25 cellular contexts compared by ENCODE assay signal in the genomic region with DNA sequence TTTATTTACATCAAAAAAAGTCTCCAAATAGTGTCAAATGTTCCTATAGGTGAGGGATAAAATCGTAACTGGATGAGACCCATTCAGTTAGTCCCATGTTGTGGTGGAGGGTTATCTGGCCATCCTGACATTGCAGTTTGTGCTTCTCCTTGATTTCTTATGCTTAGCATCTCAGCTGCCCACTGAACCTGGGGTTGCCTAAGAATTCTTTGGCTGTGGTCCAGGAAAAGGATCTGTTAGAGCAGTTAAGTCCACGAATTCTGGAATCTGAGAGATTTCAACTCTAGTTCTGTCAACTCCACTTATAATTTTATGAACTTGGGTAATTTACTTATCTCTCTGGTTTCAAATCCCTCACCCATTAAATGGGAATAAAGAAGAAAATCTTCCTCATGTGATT.
DNase-seq lines count a peak whose midpoint lies in the region; ATAC-seq and TF ChIP-seq lines count a peak whose summit lies in the region.
"Had no signal": no experiment of that assay in that cellular context is flagged by ENCODE, and none has a peak within 500 bp of the region (broad histone marks: within the 10 kb centered on the region; RNA-seq: fewer than 3 reads in every experiment).

No MANE protein-coding gene starts in this region.

- H3K27me3 ChIP-seq in fibroblast of lung (ENCODE audit: control insufficient read depth, insufficient read depth, low read length): no peaks in the 10 kb centered on the region
- H3K27me3 ChIP-seq in right cardiac atrium (ENCODE audit: control insufficient read depth, insufficient read depth): no peaks in the 10 kb centered on the region
- H3K27me3 ChIP-seq: BLaER1 treated with 17β-estradiol and CSF1 and Interleukin-3, amounts not matched to agents 10 nM and 100 nM; foreskin keratinocyte; neutrophil had no signal

- no peak overlapping the region for H2AFZ ChIP-seq in fibroblast of lung (ENCODE audit: low read length)

- no peak overlapping the region for H3K9ac ChIP-seq in fibroblast of lung (ENCODE audit: insufficient read depth, low read length)
- H3K9ac ChIP-seq: BLaER1 treated with 17β-estradiol and CSF1 and Interleukin-3, amounts not matched to agents 10 nM and 100 nM had no signal

- no peak overlapping the region for H3K4me2 ChIP-seq in fibroblast of lung (ENCODE audit: extremely low read depth, insufficient read depth, low read length)
- H3K4me2 ChIP-seq: BLaER1 treated with 17β-estradiol and CSF1 and Interleukin-3, amounts not matched to agents 10 nM and 100 nM had no signal

- in situ Hi-C loops in ACHN (cut with HindIII; ENCODE audit: low pct_ligation_motif_present, low pct_unique_long_range_greater_than_20kb, low sequenced_read_pairs): no loop called here

- no peak overlapping the region for H3K27ac ChIP-seq in fibroblast of lung (ENCODE audit: insufficient read depth, low read length)
- no peak overlapping the region for H3K27ac ChIP-seq in right cardiac atrium (ENCODE audit: low read length)
- H3K27ac ChIP-seq: BLaER1 treated with 17β-estradiol and CSF1 and Interleukin-3, amounts not matched to agents 10 nM and 100 nM; foreskin keratinocyte; neutrophil; SK-N-MC; thoracic aorta had no signal

- ATAC-seq in GM21390 (IDR thresholded peaks at IDR 0.05; ENCODE audit: unreplicated experiment) (no peak), HG03457 (IDR thresholded peaks at IDR 0.05; ENCODE audit: unreplicated experiment) (no peak), right cardiac atrium (no peak)
- ATAC-seq: T-helper 17 cell had no signal

- no peaks in the 10 kb centered on the region for H4K20me1 ChIP-seq in fibroblast of lung (ENCODE audit: control insufficient read depth, extremely low read depth, insufficient read depth, low read length)
- H4K20me1 ChIP-seq: BLaER1 treated with 17β-estradiol and CSF1 and Interleukin-3, amounts not matched to agents 10 nM and 100 nM had no signal

- no peaks in the 10 kb centered on the region for H3K79me2 ChIP-seq in fibroblast of lung (ENCODE audit: control insufficient read depth, insufficient read depth, low read length)

- no peaks in the 10 kb centered on the region for H3K36me3 ChIP-seq in fibroblast of lung (ENCODE audit: control insufficient read depth, insufficient read depth, low read length)
- H3K36me3 ChIP-seq: BLaER1 treated with 17β-estradiol and CSF1 and Interleukin-3, amounts not matched to agents 10 nM and 100 nM; neutrophil; thoracic aorta had no signal

- TF ChIP-seq CTCF in fibroblast of lung (conservative IDR thresholded peaks at IDR 0.05 in 1 of 2, IDR thresholded peaks at IDR 0.05 in 1 of 2; ENCODE audit: low read depth in 1 of 2, low read length in 2 of 2): no peak
- TF ChIP-seq CTCF in retinal pigment epithelial cell (conservative IDR thresholded peaks at IDR 0.05; ENCODE audit: low read depth, low read length): no peak

- no peaks in the 10 kb centered on the region for H3K4me1 ChIP-seq in fibroblast of lung (ENCODE audit: control insufficient read depth, extremely low read depth, insufficient read depth, low read length)
- no peaks in the 10 kb centered on the region for H3K4me1 ChIP-seq in right cardiac atrium (ENCODE audit: control insufficient read depth, insufficient read depth, low read length)
- H3K4me1 ChIP-seq: BLaER1 treated with 17β-estradiol and CSF1 and Interleukin-3, amounts not matched to agents 10 nM and 100 nM; foreskin keratinocyte had no signal

- intact Hi-C loops in right cardiac atrium (cut with DNase I): no loop called here

- DNase-seq in ACHN (peak; percentile 6), LHCN-M2 (ENCODE audit: low read depth) (peak; percentile 70), fibroblast of lung (ENCODE audit: low read depth in 2 of 2) (peak; percentile 1 to 18), retinal pigment epithelial cell (ENCODE audit: low read depth) (peak; percentile 84), DMS153 (lab: John Stamatoyannopoulos, UW) (no peak), right cardiac atrium (no peak)
- DNase-seq: activated CD4-positive, alpha-beta memory T cell treated with anti-CD3 and anti-CD28 coated beads, Interleukin-2, amount 10 ng/mL, durations not matched to agents 7 days and 5 days; activated CD4-positive, CD25-positive, alpha-beta regulatory T cell treated with anti-CD3 and anti-CD28 coated beads, Interleukin-2, amount 50 U/mL, for 72 hours; activated CD8-positive, alpha-beta memory T cell treated with anti-CD3 and anti-CD28 coated beads, Interleukin-2, amount 50 U/mL, for 48 hours; activated naive CD4-positive, alpha-beta T cell treated with anti-CD3 and anti-CD28 coated beads, Interleukin-2, amount 50 U/mL, for 16 hours; DMS79; effector CD8-positive, alpha-beta T cell; GF-D8; H9; KBM-7; naive B cell; NCI-H146; T-helper 17 cell had no signal

- WGBS in right cardiac atrium: 65% methylated on average over 2 of the region's 2 CpGs

- H3K9me3 ChIP-seq in fibroblast of lung (ENCODE audit: control insufficient read depth, insufficient read depth, low read depth, low read length): no peaks in the 10 kb centered on the region
- no peaks in the 10 kb centered on the region for H3K9me3 ChIP-seq in right cardiac atrium (ENCODE audit: control insufficient read depth, low read length)
- H3K9me3 ChIP-seq: BLaER1 treated with 17β-estradiol and CSF1 and Interleukin-3, amounts not matched to agents 10 nM and 100 nM; neutrophil; thoracic aorta had no signal

- H3K4me3 ChIP-seq in fibroblast of lung (replicated peaks in 1 of 4; ENCODE audit: control extremely low read depth in 1 of 4, insufficient read depth in 1 of 4, low read depth in 3 of 4, low read length in 4 of 4): no peak overlapping the region
- no peak overlapping the region for H3K4me3 ChIP-seq in retinal pigment epithelial cell (ENCODE audit: low read length)
- no peak overlapping the region for H3K4me3 ChIP-seq in right cardiac atrium (ENCODE audit: low read length)
- H3K4me3 ChIP-seq: BLaER1 treated with 17β-estradiol and CSF1 and Interleukin-3, amounts not matched to agents 10 nM and 100 nM; SK-N-MC; thoracic aorta had no signal

Comparison
In these comparisons a context has a peak if more than half of its experiments do, and no peak if none do; other contexts are left out.
1. DNase-seq: peak in ACHN (single experiment), LHCN-M2 (single experiment), fibroblast of lung (2 of 2) and retinal pigment epithelial cell (single experiment); none in DMS153 (single experiment) and right cardiac atrium (0 of 3).